In the genomic region with DNA sequence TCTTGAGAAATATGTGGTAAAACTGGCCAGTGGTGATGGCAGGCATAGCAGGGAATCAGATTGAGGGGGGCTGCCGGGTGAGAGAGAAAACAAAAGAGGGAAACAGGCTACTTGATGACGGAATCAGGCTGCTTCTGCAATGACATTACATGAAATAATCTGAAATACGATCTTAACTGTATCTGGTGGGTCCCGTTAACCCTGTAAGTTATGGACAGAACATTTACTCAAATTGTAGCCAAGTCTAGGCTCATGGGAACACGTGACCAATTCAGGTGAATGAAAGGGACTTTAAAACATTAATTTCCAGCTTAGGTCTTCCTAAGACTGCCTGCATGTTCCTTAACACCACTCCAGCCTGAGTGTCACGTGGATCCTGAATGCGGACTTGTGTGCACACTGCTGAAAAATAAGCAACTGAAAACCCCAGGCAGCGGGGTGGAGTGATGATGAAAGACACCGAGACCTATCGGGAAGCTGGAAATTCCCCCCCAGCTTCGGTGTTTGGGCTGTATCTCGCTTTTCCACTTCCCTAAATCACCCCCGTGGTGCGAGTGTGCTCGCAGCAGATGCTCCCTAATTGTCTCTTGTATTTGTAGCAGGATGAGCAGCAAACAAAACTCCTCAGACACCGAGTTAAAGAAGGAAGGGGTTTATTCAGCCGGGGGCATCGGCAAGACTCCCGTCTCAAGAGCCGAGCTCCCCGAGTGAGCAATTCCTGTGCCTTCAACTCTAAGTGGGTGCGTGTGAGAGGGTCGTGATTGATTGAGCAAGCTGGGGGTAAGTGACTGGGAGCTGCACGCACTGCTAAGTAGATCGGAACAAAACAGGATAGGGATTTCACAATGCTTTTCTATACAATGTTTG, we compare ENCODE assay signal across 1 cellular context.
TF ChIP-seq lines count a peak whose summit lies in the region.

No MANE protein-coding gene starts in this region.

TF ChIP-seq in HepG2, 621 proteins besides CTCF, POLR2A, EP300 and RAD21 (continued from another document and continues in another):
- TF ChIP-seq, protein P1, sequence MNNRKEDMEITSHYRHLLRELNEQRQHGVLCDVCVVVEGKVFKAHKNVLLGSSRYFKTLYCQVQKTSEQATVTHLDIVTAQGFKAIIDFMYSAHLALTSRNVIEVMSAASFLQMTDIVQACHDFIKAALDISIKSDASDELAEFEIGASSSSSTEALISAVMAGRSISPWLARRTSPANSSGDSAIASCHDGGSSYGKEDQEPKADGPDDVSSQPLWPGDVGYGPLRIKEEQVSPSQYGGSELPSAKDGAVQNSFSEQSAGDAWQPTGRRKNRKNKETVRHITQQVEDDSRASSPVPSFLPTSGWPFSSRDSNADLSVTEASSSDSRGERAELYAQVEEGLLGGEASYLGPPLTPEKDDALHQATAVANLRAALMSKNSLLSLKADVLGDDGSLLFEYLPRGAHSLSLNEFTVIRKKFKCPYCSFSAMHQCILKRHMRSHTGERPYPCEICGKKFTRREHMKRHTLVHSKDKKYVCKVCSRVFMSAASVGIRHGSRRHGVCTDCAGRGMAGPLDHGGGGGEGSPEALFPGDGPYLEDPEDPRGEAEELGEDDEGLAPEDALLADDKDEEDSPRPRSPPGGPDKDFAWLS (CRISPR knock-in tag; IDR thresholded peaks at IDR 0.05; ENCODE audit: borderline replicate concordance): no peak
- TF ChIP-seq, protein P2, sequence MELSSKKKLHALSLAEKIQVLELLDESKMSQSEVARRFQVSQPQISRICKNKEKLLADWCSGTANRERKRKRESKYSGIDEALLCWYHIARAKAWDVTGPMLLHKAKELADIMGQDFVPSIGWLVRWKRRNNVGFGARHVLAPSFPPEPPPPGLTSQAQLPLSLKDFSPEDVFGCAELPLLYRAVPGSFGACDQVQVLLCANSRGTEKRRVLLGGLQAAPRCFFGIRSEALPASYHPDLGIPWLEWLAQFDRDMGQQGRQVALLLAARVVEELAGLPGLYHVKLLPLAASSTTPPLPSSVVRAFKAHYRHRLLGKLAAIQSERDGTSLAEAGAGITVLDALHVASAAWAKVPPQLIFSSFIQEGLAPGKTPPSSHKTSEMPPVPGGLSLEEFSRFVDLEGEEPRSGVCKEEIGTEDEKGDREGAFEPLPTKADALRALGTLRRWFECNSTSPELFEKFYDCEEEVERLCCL (CRISPR knock-in tag; IDR thresholded peaks at IDR 0.05; ENCODE audit: borderline replicate concordance): no peak
- TF ChIP-seq, protein P3, sequence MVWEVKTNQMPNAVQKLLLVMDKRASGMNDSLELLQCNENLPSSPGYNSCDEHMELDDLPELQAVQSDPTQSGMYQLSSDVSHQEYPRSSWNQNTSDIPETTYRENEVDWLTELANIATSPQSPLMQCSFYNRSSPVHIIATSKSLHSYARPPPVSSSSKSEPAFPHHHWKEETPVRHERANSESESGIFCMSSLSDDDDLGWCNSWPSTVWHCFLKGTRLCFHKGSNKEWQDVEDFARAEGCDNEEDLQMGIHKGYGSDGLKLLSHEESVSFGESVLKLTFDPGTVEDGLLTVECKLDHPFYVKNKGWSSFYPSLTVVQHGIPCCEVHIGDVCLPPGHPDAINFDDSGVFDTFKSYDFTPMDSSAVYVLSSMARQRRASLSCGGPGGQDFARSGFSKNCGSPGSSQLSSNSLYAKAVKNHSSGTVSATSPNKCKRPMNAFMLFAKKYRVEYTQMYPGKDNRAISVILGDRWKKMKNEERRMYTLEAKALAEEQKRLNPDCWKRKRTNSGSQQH (CRISPR knock-in tag; IDR thresholded peaks at IDR 0.05; ENCODE audit: low read depth): no peak
- TF ChIP-seq CBX5 (CRISPR knock-in tag; IDR thresholded peaks at IDR 0.05; ENCODE audit: borderline replicate concordance) (no peak), FOSL2 (CRISPR knock-in tag; IDR thresholded peaks at IDR 0.05) (peak; percentile 6; the same call in 1 of the 2 replicates), ATF1 (CRISPR knock-in tag; IDR thresholded peaks at IDR 0.05) (no peak), ZNF724P (CRISPR knock-in tag; IDR thresholded peaks at IDR 0.05; ENCODE audit: borderline replicate concordance) (no peak), HOXA3 (CRISPR knock-in tag; IDR thresholded peaks at IDR 0.05) (0 out of 2 replicates have a peak, but pooled peaks have one; percentile 9), SAP130 (CRISPR knock-in tag; IDR thresholded peaks at IDR 0.05; ENCODE audit: low read depth) (peak; percentile 42; the same call in 1 of the 2 replicates), ZNF563 (CRISPR knock-in tag; IDR thresholded peaks at IDR 0.05) (no peak), ZSCAN31 (CRISPR knock-in tag; IDR thresholded peaks at IDR 0.05; ENCODE audit: low read depth) (no peak), RBM22 (optimal IDR thresholded peaks at IDR 0.05; ENCODE audit: low read length) (no peak), ATF7-NPFF (CRISPR knock-in tag; IDR thresholded peaks at IDR 0.05; ENCODE audit: low read depth) (no peak), TOE1 (CRISPR knock-in tag; IDR thresholded peaks at IDR 0.05) (no peak), SALL1 (CRISPR knock-in tag; IDR thresholded peaks at IDR 0.05) (no peak), ZNF737 (CRISPR knock-in tag; IDR thresholded peaks at IDR 0.05; ENCODE audit: borderline replicate concordance) (no peak), ZSCAN25 (CRISPR knock-in tag; IDR thresholded peaks at IDR 0.05) (no peak), FOXK2 (IDR thresholded peaks at IDR 0.05) (no peak), ZNF17 (CRISPR knock-in tag; IDR thresholded peaks at IDR 0.05) (no peak), DMAP1 (CRISPR knock-in tag; IDR thresholded peaks at IDR 0.05) (no peak), KAT8 (CRISPR knock-in tag; IDR thresholded peaks at IDR 0.05) (no peak), ETV6 (CRISPR knock-in tag; conservative IDR thresholded peaks at IDR 0.05) (no peak), ZNF567 (CRISPR knock-in tag; IDR thresholded peaks at IDR 0.05; ENCODE audit: borderline replicate concordance) (no peak), BORCS8-MEF2B (CRISPR knock-in tag; IDR thresholded peaks at IDR 0.05) (no peak), MTA3 (CRISPR knock-in tag; IDR thresholded peaks at IDR 0.05) (no peak), ZNF652 (CRISPR knock-in tag; IDR thresholded peaks at IDR 0.05; ENCODE audit: borderline replicate concordance, low read depth) (peak; percentile 48; the same call in 1 of the 2 replicates), NR3C1 (CRISPR knock-in tag; IDR thresholded peaks at IDR 0.05) (no peak), HCFC1 (IDR thresholded peaks at IDR 0.05; ENCODE audit: low read depth, low read length) (no peak), CREM (IDR thresholded peaks at IDR 0.05) (no peak), CREM (CRISPR knock-in tag; IDR thresholded peaks at IDR 0.05) (no peak)
- TF ChIP-seq, protein P4, sequence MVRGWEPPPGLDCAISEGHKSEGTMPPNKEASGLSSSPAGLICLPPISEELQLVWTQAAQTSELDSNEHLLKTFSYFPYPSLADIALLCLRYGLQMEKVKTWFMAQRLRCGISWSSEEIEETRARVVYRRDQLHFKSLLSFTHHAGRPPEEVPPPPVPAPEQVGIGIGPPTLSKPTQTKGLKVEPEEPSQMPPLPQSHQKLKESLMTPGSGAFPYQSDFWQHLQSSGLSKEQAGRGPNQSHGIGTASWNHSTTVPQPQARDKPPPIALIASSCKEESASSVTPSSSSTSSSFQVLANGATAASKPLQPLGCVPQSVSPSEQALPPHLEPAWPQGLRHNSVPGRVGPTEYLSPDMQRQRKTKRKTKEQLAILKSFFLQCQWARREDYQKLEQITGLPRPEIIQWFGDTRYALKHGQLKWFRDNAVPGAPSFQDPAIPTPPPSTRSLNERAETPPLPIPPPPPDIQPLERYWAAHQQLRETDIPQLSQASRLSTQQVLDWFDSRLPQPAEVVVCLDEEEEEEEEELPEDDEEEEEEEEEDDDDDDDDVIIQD (CRISPR knock-in tag; IDR thresholded peaks at IDR 0.05; ENCODE audit: low read depth): no peak
- TF ChIP-seq, protein P5, sequence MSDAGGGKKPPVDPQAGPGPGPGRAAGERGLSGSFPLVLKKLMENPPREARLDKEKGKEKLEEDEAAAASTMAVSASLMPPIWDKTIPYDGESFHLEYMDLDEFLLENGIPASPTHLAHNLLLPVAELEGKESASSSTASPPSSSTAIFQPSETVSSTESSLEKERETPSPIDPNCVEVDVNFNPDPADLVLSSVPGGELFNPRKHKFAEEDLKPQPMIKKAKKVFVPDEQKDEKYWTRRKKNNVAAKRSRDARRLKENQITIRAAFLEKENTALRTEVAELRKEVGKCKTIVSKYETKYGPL (CRISPR knock-in tag; IDR thresholded peaks at IDR 0.05): no peak
- TF ChIP-seq, protein P6, sequence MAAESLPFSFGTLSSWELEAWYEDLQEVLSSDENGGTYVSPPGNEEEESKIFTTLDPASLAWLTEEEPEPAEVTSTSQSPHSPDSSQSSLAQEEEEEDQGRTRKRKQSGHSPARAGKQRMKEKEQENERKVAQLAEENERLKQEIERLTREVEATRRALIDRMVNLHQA (CRISPR knock-in tag; IDR thresholded peaks at IDR 0.05): no peak
- TF ChIP-seq, protein P7, sequence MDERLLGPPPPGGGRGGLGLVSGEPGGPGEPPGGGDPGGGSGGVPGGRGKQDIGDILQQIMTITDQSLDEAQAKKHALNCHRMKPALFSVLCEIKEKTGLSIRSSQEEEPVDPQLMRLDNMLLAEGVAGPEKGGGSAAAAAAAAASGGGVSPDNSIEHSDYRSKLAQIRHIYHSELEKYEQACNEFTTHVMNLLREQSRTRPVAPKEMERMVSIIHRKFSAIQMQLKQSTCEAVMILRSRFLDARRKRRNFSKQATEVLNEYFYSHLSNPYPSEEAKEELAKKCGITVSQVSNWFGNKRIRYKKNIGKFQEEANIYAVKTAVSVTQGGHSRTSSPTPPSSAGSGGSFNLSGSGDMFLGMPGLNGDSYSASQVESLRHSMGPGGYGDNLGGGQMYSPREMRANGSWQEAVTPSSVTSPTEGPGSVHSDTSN (CRISPR knock-in tag; IDR thresholded peaks at IDR 0.05): no peak
- TF ChIP-seq, protein P8, sequence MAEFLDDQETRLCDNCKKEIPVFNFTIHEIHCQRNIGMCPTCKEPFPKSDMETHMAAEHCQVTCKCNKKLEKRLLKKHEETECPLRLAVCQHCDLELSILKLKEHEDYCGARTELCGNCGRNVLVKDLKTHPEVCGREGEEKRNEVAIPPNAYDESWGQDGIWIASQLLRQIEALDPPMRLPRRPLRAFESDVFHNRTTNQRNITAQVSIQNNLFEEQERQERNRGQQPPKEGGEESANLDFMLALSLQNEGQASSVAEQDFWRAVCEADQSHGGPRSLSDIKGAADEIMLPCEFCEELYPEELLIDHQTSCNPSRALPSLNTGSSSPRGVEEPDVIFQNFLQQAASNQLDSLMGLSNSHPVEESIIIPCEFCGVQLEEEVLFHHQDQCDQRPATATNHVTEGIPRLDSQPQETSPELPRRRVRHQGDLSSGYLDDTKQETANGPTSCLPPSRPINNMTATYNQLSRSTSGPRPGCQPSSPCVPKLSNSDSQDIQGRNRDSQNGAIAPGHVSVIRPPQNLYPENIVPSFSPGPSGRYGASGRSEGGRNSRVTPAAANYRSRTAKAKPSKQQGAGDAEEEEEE (CRISPR knock-in tag; IDR thresholded peaks at IDR 0.05; ENCODE audit: borderline replicate concordance): no peak
- TF ChIP-seq, protein P9, sequence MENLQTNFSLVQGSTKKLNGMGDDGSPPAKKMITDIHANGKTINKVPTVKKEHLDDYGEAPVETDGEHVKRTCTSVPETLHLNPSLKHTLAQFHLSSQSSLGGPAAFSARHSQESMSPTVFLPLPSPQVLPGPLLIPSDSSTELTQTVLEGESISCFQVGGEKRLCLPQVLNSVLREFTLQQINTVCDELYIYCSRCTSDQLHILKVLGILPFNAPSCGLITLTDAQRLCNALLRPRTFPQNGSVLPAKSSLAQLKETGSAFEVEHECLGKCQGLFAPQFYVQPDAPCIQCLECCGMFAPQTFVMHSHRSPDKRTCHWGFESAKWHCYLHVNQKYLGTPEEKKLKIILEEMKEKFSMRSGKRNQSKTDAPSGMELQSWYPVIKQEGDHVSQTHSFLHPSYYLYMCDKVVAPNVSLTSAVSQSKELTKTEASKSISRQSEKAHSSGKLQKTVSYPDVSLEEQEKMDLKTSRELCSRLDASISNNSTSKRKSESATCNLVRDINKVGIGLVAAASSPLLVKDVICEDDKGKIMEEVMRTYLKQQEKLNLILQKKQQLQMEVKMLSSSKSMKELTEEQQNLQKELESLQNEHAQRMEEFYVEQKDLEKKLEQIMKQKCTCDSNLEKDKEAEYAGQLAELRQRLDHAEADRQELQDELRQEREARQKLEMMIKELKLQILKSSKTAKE (CRISPR knock-in tag; IDR thresholded peaks at IDR 0.05; ENCODE audit: borderline replicate concordance): no peak
- TF ChIP-seq, protein P10, sequence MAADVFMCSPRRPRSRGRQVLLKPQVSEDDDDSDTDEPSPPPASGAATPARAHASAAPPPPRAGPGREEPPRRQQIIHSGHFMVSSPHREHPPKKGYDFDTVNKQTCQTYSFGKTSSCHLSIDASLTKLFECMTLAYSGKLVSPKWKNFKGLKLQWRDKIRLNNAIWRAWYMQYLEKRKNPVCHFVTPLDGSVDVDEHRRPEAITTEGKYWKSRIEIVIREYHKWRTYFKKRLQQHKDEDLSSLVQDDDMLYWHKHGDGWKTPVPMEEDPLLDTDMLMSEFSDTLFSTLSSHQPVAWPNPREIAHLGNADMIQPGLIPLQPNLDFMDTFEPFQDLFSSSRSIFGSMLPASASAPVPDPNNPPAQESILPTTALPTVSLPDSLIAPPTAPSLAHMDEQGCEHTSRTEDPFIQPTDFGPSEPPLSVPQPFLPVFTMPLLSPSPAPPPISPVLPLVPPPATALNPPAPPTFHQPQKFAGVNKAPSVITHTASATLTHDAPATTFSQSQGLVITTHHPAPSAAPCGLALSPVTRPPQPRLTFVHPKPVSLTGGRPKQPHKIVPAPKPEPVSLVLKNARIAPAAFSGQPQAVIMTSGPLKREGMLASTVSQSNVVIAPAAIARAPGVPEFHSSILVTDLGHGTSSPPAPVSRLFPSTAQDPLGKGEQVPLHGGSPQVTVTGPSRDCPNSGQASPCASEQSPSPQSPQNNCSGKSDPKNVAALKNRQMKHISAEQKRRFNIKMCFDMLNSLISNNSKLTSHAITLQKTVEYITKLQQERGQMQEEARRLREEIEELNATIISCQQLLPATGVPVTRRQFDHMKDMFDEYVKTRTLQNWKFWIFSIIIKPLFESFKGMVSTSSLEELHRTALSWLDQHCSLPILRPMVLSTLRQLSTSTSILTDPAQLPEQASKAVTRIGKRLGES (CRISPR knock-in tag; IDR thresholded peaks at IDR 0.05; ENCODE audit: borderline replicate concordance): no peak
- TF ChIP-seq, protein P11, sequence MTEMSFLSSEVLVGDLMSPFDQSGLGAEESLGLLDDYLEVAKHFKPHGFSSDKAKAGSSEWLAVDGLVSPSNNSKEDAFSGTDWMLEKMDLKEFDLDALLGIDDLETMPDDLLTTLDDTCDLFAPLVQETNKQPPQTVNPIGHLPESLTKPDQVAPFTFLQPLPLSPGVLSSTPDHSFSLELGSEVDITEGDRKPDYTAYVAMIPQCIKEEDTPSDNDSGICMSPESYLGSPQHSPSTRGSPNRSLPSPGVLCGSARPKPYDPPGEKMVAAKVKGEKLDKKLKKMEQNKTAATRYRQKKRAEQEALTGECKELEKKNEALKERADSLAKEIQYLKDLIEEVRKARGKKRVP (CRISPR knock-in tag; IDR thresholded peaks at IDR 0.05): peak in 1 of 2 experiments; percentile 28; a peak in 1 of 4 replicates
